1 cellular context compared by ENCODE assay signal in the genomic region with DNA sequence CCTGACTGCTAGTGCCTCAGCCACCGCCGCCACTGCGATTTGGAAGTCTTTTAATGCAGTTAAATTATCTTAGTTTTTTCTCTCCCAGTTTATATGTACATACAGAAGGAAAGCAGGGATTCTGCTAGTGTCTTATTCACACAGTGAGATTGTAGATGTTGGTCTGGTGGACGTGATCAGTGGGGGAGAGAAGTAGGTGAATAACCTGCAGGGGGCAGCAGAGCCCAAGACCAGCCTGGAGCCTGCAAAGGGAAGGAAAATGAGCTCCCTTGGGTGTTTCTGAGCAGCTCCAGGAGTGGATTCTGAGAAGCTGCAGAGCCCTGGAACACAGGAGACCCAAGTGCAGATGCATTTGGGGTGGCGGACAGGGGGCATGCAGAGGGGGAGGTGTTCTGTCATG.
TF ChIP-seq lines count a peak whose summit lies in the region.

No MANE protein-coding gene starts in this region.

TF ChIP-seq in SK-N-SH, 30 proteins besides CTCF, POLR2A, EP300 and RAD21 (continued from another document):
- TF ChIP-seq, protein P1, sequence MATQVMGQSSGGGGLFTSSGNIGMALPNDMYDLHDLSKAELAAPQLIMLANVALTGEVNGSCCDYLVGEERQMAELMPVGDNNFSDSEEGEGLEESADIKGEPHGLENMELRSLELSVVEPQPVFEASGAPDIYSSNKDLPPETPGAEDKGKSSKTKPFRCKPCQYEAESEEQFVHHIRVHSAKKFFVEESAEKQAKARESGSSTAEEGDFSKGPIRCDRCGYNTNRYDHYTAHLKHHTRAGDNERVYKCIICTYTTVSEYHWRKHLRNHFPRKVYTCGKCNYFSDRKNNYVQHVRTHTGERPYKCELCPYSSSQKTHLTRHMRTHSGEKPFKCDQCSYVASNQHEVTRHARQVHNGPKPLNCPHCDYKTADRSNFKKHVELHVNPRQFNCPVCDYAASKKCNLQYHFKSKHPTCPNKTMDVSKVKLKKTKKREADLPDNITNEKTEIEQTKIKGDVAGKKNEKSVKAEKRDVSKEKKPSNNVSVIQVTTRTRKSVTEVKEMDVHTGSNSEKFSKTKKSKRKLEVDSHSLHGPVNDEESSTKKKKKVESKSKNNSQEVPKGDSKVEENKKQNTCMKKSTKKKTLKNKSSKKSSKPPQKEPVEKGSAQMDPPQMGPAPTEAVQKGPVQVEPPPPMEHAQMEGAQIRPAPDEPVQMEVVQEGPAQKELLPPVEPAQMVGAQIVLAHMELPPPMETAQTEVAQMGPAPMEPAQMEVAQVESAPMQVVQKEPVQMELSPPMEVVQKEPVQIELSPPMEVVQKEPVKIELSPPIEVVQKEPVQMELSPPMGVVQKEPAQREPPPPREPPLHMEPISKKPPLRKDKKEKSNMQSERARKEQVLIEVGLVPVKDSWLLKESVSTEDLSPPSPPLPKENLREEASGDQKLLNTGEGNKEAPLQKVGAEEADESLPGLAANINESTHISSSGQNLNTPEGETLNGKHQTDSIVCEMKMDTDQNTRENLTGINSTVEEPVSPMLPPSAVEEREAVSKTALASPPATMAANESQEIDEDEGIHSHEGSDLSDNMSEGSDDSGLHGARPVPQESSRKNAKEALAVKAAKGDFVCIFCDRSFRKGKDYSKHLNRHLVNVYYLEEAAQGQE (IDR thresholded peaks at IDR 0.05; ENCODE audit: low read depth, low read length), result no peak
- TF ChIP-seq, protein P2, sequence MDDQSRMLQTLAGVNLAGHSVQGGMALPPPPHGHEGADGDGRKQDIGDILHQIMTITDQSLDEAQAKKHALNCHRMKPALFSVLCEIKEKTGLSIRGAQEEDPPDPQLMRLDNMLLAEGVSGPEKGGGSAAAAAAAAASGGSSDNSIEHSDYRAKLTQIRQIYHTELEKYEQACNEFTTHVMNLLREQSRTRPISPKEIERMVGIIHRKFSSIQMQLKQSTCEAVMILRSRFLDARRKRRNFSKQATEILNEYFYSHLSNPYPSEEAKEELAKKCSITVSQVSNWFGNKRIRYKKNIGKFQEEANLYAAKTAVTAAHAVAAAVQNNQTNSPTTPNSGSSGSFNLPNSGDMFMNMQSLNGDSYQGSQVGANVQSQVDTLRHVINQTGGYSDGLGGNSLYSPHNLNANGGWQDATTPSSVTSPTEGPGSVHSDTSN (IDR thresholded peaks at IDR 0.05), result no peak
- TF ChIP-seq GABPA (IDR thresholded peaks at IDR 0.05; ENCODE audit: low read depth) (no peak), CHD2 (IDR thresholded peaks at IDR 0.05; ENCODE audit: low read length, partially characterized antibody) (no peak), NFIC (IDR thresholded peaks at IDR 0.05; ENCODE audit: borderline replicate concordance) (no peak), GATA2 (CRISPR knock-in tag; IDR thresholded peaks at IDR 0.05) (no peak), SIN3A (IDR thresholded peaks at IDR 0.05; ENCODE audit: borderline replicate concordance, low read depth, low read length) (no peak), YY1 (IDR thresholded peaks at IDR 0.05; ENCODE audit: low read depth) (no peak), TCF12 (IDR thresholded peaks at IDR 0.05) (no peak), POLR2AphosphoS5 (IDR thresholded peaks at IDR 0.05; ENCODE audit: low read depth, low read length) (no peak), FOSL2 (IDR thresholded peaks at IDR 0.05; ENCODE audit: borderline replicate concordance, low read depth) (no peak), MEF2A (IDR thresholded peaks at IDR 0.05; ENCODE audit: borderline replicate concordance, low read depth) (no peak), FOXM1 (IDR thresholded peaks at IDR 0.05; ENCODE audit: low read depth) (no peak), TAF1 (IDR thresholded peaks at IDR 0.05; ENCODE audit: borderline replicate concordance, low read depth, low read length) (no peak), RFX5 (IDR thresholded peaks at IDR 0.05; ENCODE audit: low read length) (no peak), NRF1 (IDR thresholded peaks at IDR 0.05; ENCODE audit: low read depth, low read length) (no peak)
